In the genomic region with DNA sequence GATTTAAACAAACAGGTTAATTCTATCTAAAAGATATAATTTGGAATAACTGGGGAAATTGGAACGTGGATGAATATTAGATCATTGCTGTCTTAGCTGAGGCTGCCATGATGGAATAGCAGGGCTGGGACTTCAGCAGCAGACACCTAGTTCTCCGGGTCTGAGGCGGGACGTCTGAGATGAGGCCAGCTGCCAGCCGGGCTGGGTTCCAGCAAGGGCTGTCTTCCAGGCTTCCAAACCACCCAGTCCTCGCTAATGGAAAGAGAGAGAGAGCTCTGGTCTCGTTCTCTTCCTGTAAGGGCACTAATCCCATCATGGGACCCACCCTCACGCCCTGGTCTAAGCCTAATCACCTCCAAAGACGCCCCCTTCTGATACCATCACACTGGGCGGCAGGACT, we compare ENCODE assay signal across 20 cellular contexts.
DNase-seq lines count a peak whose midpoint lies in the region; ATAC-seq, FAIRE-seq and TF ChIP-seq lines count a peak whose summit lies in the region.
"Had no signal": no experiment of that assay in that cellular context is flagged by ENCODE, and none has a peak within 500 bp of the region (broad histone marks: within the 10 kb centered on the region; RNA-seq: fewer than 3 reads in every experiment).

No MANE protein-coding gene starts in this region.

- H3K4me3 ChIP-seq in A673 (ENCODE audit: low read depth, low read length, poor library complexity, severe bottlenecking) = no peak overlapping the region
- H3K4me3 ChIP-seq in BLaER1 treated with 17β-estradiol and CSF1 and Interleukin-3, amounts not matched to agents 10 nM and 100 nM = no peak overlapping the region
- H3K4me3 ChIP-seq in LNCaP clone FGC (ENCODE audit: low read depth, low read length) = no peak overlapping the region; the same call in 1 of the 2 replicates
- H3K4me3 ChIP-seq: GM12878, SK-N-MC had no signal

- H4K20me1 ChIP-seq in BLaER1 treated with 17β-estradiol and CSF1 and Interleukin-3, amounts not matched to agents 10 nM and 100 nM = peaks cover 0 to 14% (median 0%) of the 10 kb centered on the region in 11 experiments; a peak in 3 of 22 replicates

- no peak for ATAC-seq in stimulated activated naive CD8-positive, alpha-beta T cell treated with anti-CD3 and anti-CD28 coated beads, Interleukin-15, amount 100 ng/mL, for 72 hours
- ATAC-seq: GM12878, Right ventricle myocardium inferior had no signal

- peaks cover 4% of the 10 kb centered on the region for H3K4me1 ChIP-seq in A673 (ENCODE audit: insufficient read depth, low read length, poor library complexity, severe bottlenecking)
- H3K4me1 ChIP-seq in BLaER1 treated with 17β-estradiol and CSF1 and Interleukin-3, amounts not matched to agents 10 nM and 100 nM = peaks cover 0 to 46% (median 26%) of the 10 kb centered on the region in 10 experiments; a peak in 15 of 20 replicates

- intact Hi-C loops in A673 (cut with micrococcal nuclease; ENCODE audit: unreplicated experiment) = no loop called here

- peak overlapping the region in 8 of 11 experiments; percentile 20 to 72 (median 64); a peak in 14 of 22 replicates for H3K4me2 ChIP-seq in BLaER1 treated with 17β-estradiol and CSF1 and Interleukin-3, amounts not matched to agents 10 nM and 100 nM

- CTCF ChIA-PET in A673 (lab: Charles Lee) = no interaction called here

- POLR2A ChIA-PET in A673 (lab: Charles Lee; ENCODE audit: low non-redundant PET) = no interaction called here

- peaks cover 54% of the 10 kb centered on the region for H3K27me3 Mint-ChIP-seq in stimulated activated naive CD8-positive, alpha-beta T cell treated with anti-CD3 and anti-CD28 coated beads, Interleukin-15, amount 100 ng/mL, for 72 hours

- BruUV-seq in A673 (replicated peaks; lab: Mats Ljungman, UMichigan) = no TSS peak

- no peaks in the 10 kb centered on the region for H3K4me1 Mint-ChIP-seq in stimulated activated naive CD8-positive, alpha-beta T cell treated with anti-CD3 and anti-CD28 coated beads, Interleukin-15, amount 100 ng/mL, for 72 hours
- H3K4me1 Mint-ChIP-seq: CD4-positive, alpha-beta memory T cell had no signal

- no peak overlapping the region for H3K27ac ChIP-seq in A673 (ENCODE audit: low read depth, low read length, poor library complexity, severe bottlenecking)
- no peak overlapping the region; a peak in 1 of 22 replicates for H3K27ac ChIP-seq in BLaER1 treated with 17β-estradiol and CSF1 and Interleukin-3, amounts not matched to agents 10 nM and 100 nM
- H3K27ac ChIP-seq: SK-N-MC had no signal

- no peak for TF ChIP-seq POLR2A in H54 (IDR thresholded peaks at IDR 0.05; ENCODE audit: low read depth, low read length)

- DNase-seq in A673 (ENCODE audit: low spot score) = peak; percentile 22
- DNase-seq in LNCaP clone FGC (ENCODE audit: low read depth) = peak; percentile 50
- DNase-seq in cerebellar cortex (ENCODE audit: low spot score) = peak; percentile 67
- DNase-seq in stimulated activated naive CD8-positive, alpha-beta T cell treated with anti-CD3 and anti-CD28 coated beads, Interleukin-15, amount 100 ng/mL, for 72 hours = no peak
- DNase-seq in inferior parietal cortex (ENCODE audit: extremely low spot score) = no peak
- no peak for DNase-seq in H54 (ENCODE audit: insufficient read length, low spot score)
- no peak for DNase-seq in NCI-H345 treated with DMSO at 0.1 percent for 48 hours (lab: John Stamatoyannopoulos, UW; ENCODE audit: unreplicated experiment)
- DNase-seq: ACHN; AML-193; CD4-positive, alpha-beta memory T cell; GDM1; KBM-7; NCI-H1436; NCI-H2107; NCI-H510A treated with DMSO at 0.1 percent for 48 hours had no signal

- no peaks in the 10 kb centered on the region for H3K36me3 ChIP-seq in A673 (ENCODE audit: insufficient read depth, low read length, poor library complexity, severe bottlenecking)
- no peaks in the 10 kb centered on the region for H3K36me3 ChIP-seq in BLaER1 treated with 17β-estradiol and CSF1 and Interleukin-3, amounts not matched to agents 10 nM and 100 nM

- H3K9ac ChIP-seq in BLaER1 treated with 17β-estradiol and CSF1 and Interleukin-3, amounts not matched to agents 10 nM and 100 nM = no peak overlapping the region

- H3K4me3 Mint-ChIP-seq in stimulated activated naive CD8-positive, alpha-beta T cell treated with anti-CD3 and anti-CD28 coated beads, Interleukin-15, amount 100 ng/mL, for 72 hours = no peak overlapping the region
- H3K4me3 Mint-ChIP-seq: CD4-positive, alpha-beta memory T cell; T-helper 1 cell treated with Interleukin-12 subunit alpha and Interleukin-12 subunit beta and Interleukin-4 antibody, amounts not matched to agents 30 μg/mL and 1 μg/mL, for 36 hours had no signal

- peaks cover 17% of the 10 kb centered on the region for H3K27me3 ChIP-seq in A673 (replicated peaks; ENCODE audit: insufficient read depth, low read depth, low read length, poor library complexity)
- H3K27me3 ChIP-seq in BLaER1 treated with 17β-estradiol and CSF1 and Interleukin-3, amounts not matched to agents 10 nM and 100 nM = no peaks in the 10 kb centered on the region

- no peak for TF ChIP-seq CTCF in A673 (conservative IDR thresholded peaks at IDR 0.05; ENCODE audit: low read depth, low read length)
- TF ChIP-seq CTCF in LNCaP clone FGC (IDR thresholded peaks at IDR 0.05; ENCODE audit: control insufficient read depth, extremely low read depth, insufficient read depth) = no peak

- H3K27ac Mint-ChIP-seq in stimulated activated naive CD8-positive, alpha-beta T cell treated with anti-CD3 and anti-CD28 coated beads, Interleukin-15, amount 100 ng/mL, for 72 hours = no peak overlapping the region
- H3K27ac Mint-ChIP-seq: CD4-positive, alpha-beta memory T cell; T-helper 1 cell treated with Interleukin-12 subunit alpha and Interleukin-12 subunit beta and Interleukin-4 antibody, amounts not matched to agents 30 μg/mL and 1 μg/mL, for 36 hours had no signal

- H3K9me3 ChIP-seq in A673 (ENCODE audit: low read depth, low read length, poor library complexity, severe bottlenecking) = peaks cover 6% of the 10 kb centered on the region
- peaks cover 30 to 41% (median 37%) of the 10 kb centered on the region in 11 experiments for H3K9me3 ChIP-seq in BLaER1 treated with 17β-estradiol and CSF1 and Interleukin-3, amounts not matched to agents 10 nM and 100 nM (replicated peaks in 1 of 11)

- no peak for FAIRE-seq in H54 (lab: Jason Lieb, UNC)
- FAIRE-seq: GM12878 had no signal

- H3K9me3 Mint-ChIP-seq in stimulated activated naive CD8-positive, alpha-beta T cell treated with anti-CD3 and anti-CD28 coated beads, Interleukin-15, amount 100 ng/mL, for 72 hours = peaks cover 16 to 21% of the 10 kb centered on the region in 2 donors
- H3K9me3 Mint-ChIP-seq: T-helper 1 cell treated with Interleukin-12 subunit alpha and Interleukin-12 subunit beta and Interleukin-4 antibody, amounts not matched to agents 30 μg/mL and 1 μg/mL, for 36 hours had no signal

Comparison
In these comparisons a context has a peak if more than half of its experiments do, and no peak if none do; other contexts are left out.
1. DNase-seq: peak in A673 (single experiment), LNCaP clone FGC (single experiment) and cerebellar cortex (single experiment); none in stimulated activated naive CD8-positive, alpha-beta T cell treated with anti-CD3 and anti-CD28 coated beads, Interleukin-15, amount 100 ng/mL, for 72 hours (0 of 2), inferior parietal cortex (single experiment), H54 (single experiment) and NCI-H345 treated with DMSO at 0.1 percent for 48 hours (single experiment).